17 cellular contexts compared by ENCODE assay signal in genomic region chr4:57070461-57070860, GRCh38. TPM values are rescaled to one million over a fixed set of nuclear protein-coding genes. Genes with fewer than 3 reads are reported as not detected.
DNase-seq lines count a peak whose midpoint lies in the region; ATAC-seq, FAIRE-seq and TF ChIP-seq lines count a peak whose summit lies in the region.
"Had no signal": no experiment of that assay in that cellular context is flagged by ENCODE, and none has a peak within 500 bp of the region (broad histone marks: within the 10 kb centered on the region; RNA-seq: fewer than 3 reads in every experiment).

No MANE protein-coding gene starts in this region.

- peaks cover 40% of the 10 kb centered on the region for H3K36me3 Mint-ChIP-seq in HFFc6 (ENCODE audit: low read depth)
- no peaks in the 10 kb centered on the region for H3K36me3 Mint-ChIP-seq in natural killer cell treated with Interleukin-12 subunit alpha and Interleukin-12 subunit beta and Interleukin-15 and Interleukin-18, amount 100 ng/mL, for 72 hours

- H3K4me3 Mint-ChIP-seq in HFFc6 = no peak overlapping the region
- H3K4me3 Mint-ChIP-seq in natural killer cell treated with Interleukin-12 subunit alpha and Interleukin-12 subunit beta and Interleukin-15 and Interleukin-18, amount 100 ng/mL, for 72 hours = no peak overlapping the region
- H3K4me3 Mint-ChIP-seq: CD4-positive, alpha-beta T cell had no signal

- H3K9me3 ChIP-seq in mammary epithelial cell (replicated peaks; ENCODE audit: insufficient read depth, low read length) (no peaks in the 10 kb centered on the region), WERI-Rb-1 (ENCODE audit: severe bottlenecking) (no peaks in the 10 kb centered on the region)
- H3K9me3 ChIP-seq: Peyer's patch had no signal

- no peak for FAIRE-seq in RCC 7860 (lab: Jason Lieb, UNC)

- no peaks in the 10 kb centered on the region for H3K9me3 Mint-ChIP-seq in HFFc6
- no peaks in the 10 kb centered on the region for H3K9me3 Mint-ChIP-seq in natural killer cell treated with Interleukin-12 subunit alpha and Interleukin-12 subunit beta and Interleukin-15 and Interleukin-18, amount 100 ng/mL, for 72 hours
- H3K9me3 Mint-ChIP-seq: CD4-positive, alpha-beta T cell had no signal

- H3K4me2 ChIP-seq in mammary epithelial cell (ENCODE audit: insufficient read depth, low read depth, low read length) = peak overlapping the region; percentile 35
- H3K4me2 ChIP-seq: KMS-11 had no signal

- no peaks in the 10 kb centered on the region for H3K27me3 ChIP-seq in ACC112 (ENCODE audit: insufficient read depth, low read length)
- H3K27me3 ChIP-seq in mammary epithelial cell (ENCODE audit: insufficient read depth, low read length) = no peaks in the 10 kb centered on the region
- H3K27me3 ChIP-seq in WERI-Rb-1 (ENCODE audit: insufficient read depth, low read depth, severe bottlenecking) = no peaks in the 10 kb centered on the region
- H3K27me3 ChIP-seq: Peyer's patch had no signal

- DNase-seq in HFFc6 = no peak
- DNase-seq in mammary epithelial cell = peak; percentile 78
- no peak for DNase-seq in natural killer cell treated with Interleukin-12 subunit alpha and Interleukin-12 subunit beta and Interleukin-15 and Interleukin-18, amount 100 ng/mL, for 72 hours (ENCODE audit: low spot score)
- DNase-seq in WERI-Rb-1 = no peak
- DNase-seq in T-helper 1 cell = no peak
- no peak for DNase-seq in RCC 7860 (ENCODE audit: low spot score)
- DNase-seq: CD4-positive, alpha-beta T cell; DMS79 treated with DMSO at 0.1 percent for 48 hours; GM23248; NCI-H2029; NCI-H510A treated with DMSO at 0.1 percent for 48 hours; Peyer's patch; SHP77 treated with DMSO at 0.1 percent for 48 hours had no signal

- no peak overlapping the region for H3K4me3 ChIP-seq in ACC112 (ENCODE audit: low read depth, low read length)
- no peak overlapping the region for H3K4me3 ChIP-seq in mammary epithelial cell (replicated peaks in 1 of 3; ENCODE audit: insufficient read depth in 1 of 3, low read depth in 2 of 3, low read length in 3 of 3)
- no peak overlapping the region for H3K4me3 ChIP-seq in WERI-Rb-1 (ENCODE audit: low read depth, low read length)
- H3K4me3 ChIP-seq: GM23248, Peyer's patch had no signal

- peak overlapping the region; percentile 62 for H3K27ac Mint-ChIP-seq in HFFc6
- peak overlapping the region; percentile 62 to 92 for H3K27ac Mint-ChIP-seq in natural killer cell treated with Interleukin-12 subunit alpha and Interleukin-12 subunit beta and Interleukin-15 and Interleukin-18, amount 100 ng/mL, for 72 hours
- H3K27ac Mint-ChIP-seq: CD4-positive, alpha-beta T cell had no signal

- BruUV-seq in mammary epithelial cell (replicated peaks; lab: Mats Ljungman, UMichigan) = no TSS peak

- H3K4me1 ChIP-seq in ACC112 (ENCODE audit: control insufficient read depth, insufficient read depth, low read length, unreplicated experiment) = peaks cover 75% of the 10 kb centered on the region
- H3K4me1 ChIP-seq in mammary epithelial cell (ENCODE audit: insufficient read depth, low read length) = peaks cover 39% of the 10 kb centered on the region

- H2AFZ ChIP-seq in ACC112 (ENCODE audit: low read length, unreplicated experiment) (no peak overlapping the region), mammary epithelial cell (ENCODE audit: low read depth, low read length) (no peak overlapping the region)
- H2AFZ ChIP-seq: GM23248 had no signal

- no peak overlapping the region for H3K9ac ChIP-seq in mammary epithelial cell (ENCODE audit: insufficient read depth, low read length)
- H3K9ac ChIP-seq: GM23248, KMS-11 had no signal

- peaks cover 88% of the 10 kb centered on the region for H3K4me1 Mint-ChIP-seq in HFFc6 (ENCODE audit: low read depth)
- peaks cover 41 to 73% of the 10 kb centered on the region in 2 donors for H3K4me1 Mint-ChIP-seq in natural killer cell treated with Interleukin-12 subunit alpha and Interleukin-12 subunit beta and Interleukin-15 and Interleukin-18, amount 100 ng/mL, for 72 hours (ENCODE audit: low read depth in 2 of 2)

- ATAC-seq in natural killer cell treated with Interleukin-12 subunit alpha and Interleukin-12 subunit beta and Interleukin-15 and Interleukin-18, amount 100 ng/mL, for 72 hours = no peak
- no peak for ATAC-seq in HG02852 (IDR thresholded peaks at IDR 0.05; ENCODE audit: unreplicated experiment)

- in situ Hi-C loops in mammary epithelial cell (cut with MboI; ENCODE audit: low sequenced_read_pairs in 2 of 2) = no loop called here

- TF ChIP-seq CTCF in HFFc6 (IDR thresholded peaks at IDR 0.05) = no peak
- no peak for TF ChIP-seq CTCF in mammary epithelial cell (conservative IDR thresholded peaks at IDR 0.05 in 1 of 2, IDR thresholded peaks at IDR 0.05 in 1 of 2; ENCODE audit: extremely low read depth in 1 of 2, insufficient read depth in 1 of 2, low read depth in 1 of 2, low read length in 2 of 2)
- TF ChIP-seq CTCF in WERI-Rb-1 (IDR thresholded peaks at IDR 0.05; ENCODE audit: low read depth, low read length) = no peak

- H3K79me2 ChIP-seq in ACC112 (ENCODE audit: control insufficient read depth, insufficient read depth, low read length, unreplicated experiment) = peaks cover 66% of the 10 kb centered on the region
- peaks cover 39% of the 10 kb centered on the region for H3K79me2 ChIP-seq in mammary epithelial cell (ENCODE audit: insufficient read depth, low read length)

- dilution Hi-C loops in mammary epithelial cell (cut with HindIII; ENCODE audit: low sequenced_read_pairs) = no loop called here

- H3K27ac ChIP-seq in ACC112 (ENCODE audit: low read depth, low read length) = peak overlapping the region; percentile 17; the same call in 1 of the 2 replicates
- H3K27ac ChIP-seq in mammary epithelial cell (ENCODE audit: insufficient read depth, low read depth, low read length) = peak overlapping the region; percentile 69
- H3K27ac ChIP-seq in WERI-Rb-1 = no peak overlapping the region
- H3K27ac ChIP-seq: KMS-11 had no signal

- CTCF ChIA-PET in mammary epithelial cell (lab: Charles Lee; ENCODE audit: low non-redundant PET) = no interaction called here

- 0% methylated on average over 2 of the region's 2 CpGs for WGBS in mammary epithelial cell (ENCODE audit: low coverage, missing lambda C conversion rate)

- intact Hi-C loops in mammary epithelial cell (cut with micrococcal nuclease) = loop anchor here (5.0 kb wide), 2 partner anchors 77 to 93 kb away; partner anchors contain the start of genes NOA1 and POLR2B

- H3K27me3 Mint-ChIP-seq in HFFc6 (ENCODE audit: insufficient read depth) = peaks cover 2% of the 10 kb centered on the region
- H3K27me3 Mint-ChIP-seq in natural killer cell treated with Interleukin-12 subunit alpha and Interleukin-12 subunit beta and Interleukin-15 and Interleukin-18, amount 100 ng/mL, for 72 hours = no peaks in the 10 kb centered on the region

- H4K20me1 ChIP-seq in mammary epithelial cell (ENCODE audit: insufficient read depth, low read length) = no peaks in the 10 kb centered on the region

- peaks cover 7% of the 10 kb centered on the region for H3K36me3 ChIP-seq in ACC112 (ENCODE audit: insufficient read depth, low read length)
- H3K36me3 ChIP-seq in mammary epithelial cell (ENCODE audit: insufficient read depth, low read length) = no peaks in the 10 kb centered on the region
- no peaks in the 10 kb centered on the region for H3K36me3 ChIP-seq in WERI-Rb-1
- H3K36me3 ChIP-seq: Peyer's patch had no signal

RNA-seq across cellular contexts. Expression of gene IGFBP7, which starts 39.7 kb away (rescaled TPM):
- total RNA-seq in HFFc6 (2021; fragmentation: NEBNext Ultra II Directional; extraction: Animal tissue kit (Norgen Biotek cat#: 25700)) = 100 to 1,000 TPM; 464 to 821 (median 485) TPM
- 100 to 1,000 TPM in 1 of 2 donors, 10 to 100 TPM in 1; 73.4 to 300 TPM for total RNA-seq in mammary epithelial cell
- 159 TPM for polyA plus RNA-seq in mammary epithelial cell
- polyA minus RNA-seq in mammary epithelial cell = 42.0 TPM
- 10 to 100 TPM; 11.7 to 82.1 TPM for total RNA-seq in natural killer cell treated with Interleukin-12 subunit alpha and Interleukin-12 subunit beta and Interleukin-15 and Interleukin-18, amount 100 ng/mL, for 72 hours
- total RNA-seq: A673 had no signal
